In genomic region chr14:100341301-100342031, GRCh38 we compare ENCODE assay signal across 9 cellular contexts. TPM values are rescaled to one million over a fixed set of nuclear protein-coding genes. Genes with fewer than 3 reads are reported as not detected.
DNase-seq lines count a peak whose midpoint lies in the region; ATAC-seq and TF ChIP-seq lines count a peak whose summit lies in the region.
"Had no signal": no experiment of that assay in that cellular context is flagged by ENCODE, and none has a peak within 500 bp of the region (broad histone marks: within the 10 kb centered on the region; RNA-seq: fewer than 3 reads in every experiment).

No MANE protein-coding gene starts in this region.

- no peak for TF ChIP-seq CTCF in natural killer cell (IDR thresholded peaks at IDR 0.05)
- TF ChIP-seq CTCF in CD8-positive, alpha-beta T cell (IDR thresholded peaks at IDR 0.05) = no peak

- CTCF ChIA-PET in CD8-positive, alpha-beta T cell (lab: Charles Lee) = interaction anchor here (0.6 to 0.9 kb wide), 2 partner anchors 42 to 1314 kb away, joined by 3 read pairs; no protein-coding TSS in a partner anchor

- H3K4me1 Mint-ChIP-seq in natural killer cell = no peaks in the 10 kb centered on the region
- H3K4me1 Mint-ChIP-seq in CD8-positive, alpha-beta T cell (ENCODE audit: low read depth) = no peaks in the 10 kb centered on the region

- no peak overlapping the region for H3K4me3 Mint-ChIP-seq in natural killer cell
- H3K4me3 Mint-ChIP-seq in CD8-positive, alpha-beta T cell = no peak overlapping the region

- peaks cover 7% of the 10 kb centered on the region for H3K36me3 Mint-ChIP-seq in natural killer cell
- H3K36me3 Mint-ChIP-seq in CD8-positive, alpha-beta T cell = peaks cover 69% of the 10 kb centered on the region

- H3K36me3 ChIP-seq in esophagus (ENCODE audit: control insufficient read depth in 2 of 2, insufficient read depth in 2 of 2, low read length in 1 of 2) = peaks cover 0 to 18% of the 10 kb centered on the region in 2 donors
- H3K36me3 ChIP-seq in CD8-positive, alpha-beta T cell (ENCODE audit: insufficient read depth, low read length) = peaks cover 9% of the 10 kb centered on the region

- DNase-seq in GM03348 (ENCODE audit: low spot score) (peak; percentile 64), SK-MEL-5 (ENCODE audit: low read depth, low spot score) (peak; percentile 86), natural killer cell (no peak), NCI-H2029 treated with DMSO at 0.1 percent for 48 hours (lab: John Stamatoyannopoulos, UW) (no peak)
- DNase-seq in CD8-positive, alpha-beta T cell = no peak

- H3K27ac Mint-ChIP-seq in natural killer cell = peak overlapping the region in 1 of 2 donors; percentile 27
- H3K27ac Mint-ChIP-seq in CD8-positive, alpha-beta T cell = no peak overlapping the region

- H3K9me3 Mint-ChIP-seq in natural killer cell = no peaks in the 10 kb centered on the region
- no peaks in the 10 kb centered on the region for H3K9me3 Mint-ChIP-seq in CD8-positive, alpha-beta T cell

- H3K27me3 Mint-ChIP-seq in natural killer cell (ENCODE audit: low read depth in 2 of 2) = no peaks in the 10 kb centered on the region
- H3K27me3 Mint-ChIP-seq in CD8-positive, alpha-beta T cell (ENCODE audit: low read depth) = no peaks in the 10 kb centered on the region

- in situ Hi-C loops in SK-MEL-5 (cut with HindIII; ENCODE audit: low pct_unique_long_range_greater_than_20kb, low sequenced_read_pairs) = no loop called here

- ATAC-seq in HG02678 (IDR thresholded peaks at IDR 0.05; ENCODE audit: unreplicated experiment) = peak; percentile 46
- ATAC-seq in natural killer cell = peak; percentile 29 to 54 (median 36)
- no peak for ATAC-seq in HG03097 (IDR thresholded peaks at IDR 0.05; ENCODE audit: low FRiP score, unreplicated experiment)
- no peak for ATAC-seq in CD8-positive, alpha-beta T cell

- POLR2A ChIA-PET in CD8-positive, alpha-beta T cell (lab: Charles Lee) = no interaction called here

- intact Hi-C loops in natural killer cell (cut with micrococcal nuclease) = no loop called here
- intact Hi-C loops in CD8-positive, alpha-beta T cell (cut with DNase I, micrococcal nuclease) = no loop called here

- H3K4me1 ChIP-seq in esophagus (ENCODE audit: control insufficient read depth in 2 of 2, insufficient read depth in 2 of 2, low read length in 1 of 2) = peaks cover 0 to 2% of the 10 kb centered on the region in 2 donors
- H3K4me1 ChIP-seq in CD8-positive, alpha-beta T cell (ENCODE audit: insufficient read depth, low read length) = no peaks in the 10 kb centered on the region

- 46 to 58% methylated on average over 8 of the region's 8 CpGs for WGBS in esophagus, 2 donors

- peak overlapping the region; percentile 65 to 74 for H3K27ac ChIP-seq in esophagus (ENCODE audit: low read depth in 2 of 2, low read length in 1 of 2)
- no peak overlapping the region for H3K27ac ChIP-seq in CD8-positive, alpha-beta T cell (ENCODE audit: low read depth, low read length)
- H3K27ac ChIP-seq: SK-N-MC had no signal

- no peaks in the 10 kb centered on the region for H3K9me3 ChIP-seq in esophagus (ENCODE audit: control insufficient read depth in 2 of 2, insufficient read depth in 1 of 2, low read depth in 1 of 2, low read length in 1 of 2)
- H3K9me3 ChIP-seq in CD8-positive, alpha-beta T cell (ENCODE audit: low read length) = no peaks in the 10 kb centered on the region

- no peaks in the 10 kb centered on the region for H3K27me3 ChIP-seq in esophagus (ENCODE audit: control insufficient read depth in 1 of 2, insufficient read depth in 2 of 2, low read length in 2 of 2)
- H3K27me3 ChIP-seq in CD8-positive, alpha-beta T cell (ENCODE audit: insufficient read depth, low read length) = no peaks in the 10 kb centered on the region

- no peak overlapping the region for H3K4me3 ChIP-seq in esophagus (ENCODE audit: low read depth in 1 of 2, low read length in 2 of 2)
- no peak overlapping the region for H3K4me3 ChIP-seq in CD8-positive, alpha-beta T cell (ENCODE audit: low read depth, low read length)
- H3K4me3 ChIP-seq: SK-N-MC had no signal

RNA-seq across cellular contexts. Expression of gene SLC25A47, which starts 18.3 kb away (rescaled TPM):
- total RNA-seq in SK-MEL-5 (2014; rRNA removed; shearing (Covaris generic)) = 0.29 TPM in 1 of 2 replicates, not detected in the other
- polyA plus RNA-seq in SK-MEL-5 (2015; cell fraction: cytosol; rRNA removed) = not detected in 2 replicates
- polyA plus RNA-seq in SK-MEL-5 (2015; cell fraction: nucleus; rRNA removed) = not detected in 2 replicates
- polyA plus RNA-seq in esophagus = under 1 TPM; 0.01 to 0.04 TPM
- under 1 TPM in 1 of 3 donors, not detected in 2; 0.20 TPM for total RNA-seq in natural killer cell
- total RNA-seq in CD8-positive, alpha-beta T cell = not detected

RNA-seq across cellular contexts. Expression of gene WDR25, which starts 34.8 kb away (rescaled TPM):
- total RNA-seq in SK-MEL-5 (2014; rRNA removed; shearing (Covaris generic)) = 46.8 and 58.8 TPM in 2 replicates
- 36.1 and 47.5 TPM in 2 replicates for polyA plus RNA-seq in SK-MEL-5 (2015; cell fraction: cytosol; rRNA removed)
- 13.8 and 19.3 TPM in 2 replicates for polyA plus RNA-seq in SK-MEL-5 (2015; cell fraction: nucleus; rRNA removed)
- 1 to 10 TPM; 2.7 to 3.1 TPM for polyA plus RNA-seq in esophagus
- 1 to 10 TPM; 5.0 to 9.8 (median 9.7) TPM for total RNA-seq in natural killer cell
- 1 to 10 TPM; 2.9 to 3.4 TPM for total RNA-seq in CD8-positive, alpha-beta T cell

RNA-seq across cellular contexts. Expression of gene SLC25A29, which starts 35.2 kb away (rescaled TPM):
- 21.3 and 26.0 TPM in 2 replicates for total RNA-seq in SK-MEL-5 (2014; rRNA removed; shearing (Covaris generic))
- 26.8 and 28.0 TPM in 2 replicates for polyA plus RNA-seq in SK-MEL-5 (2015; cell fraction: cytosol; rRNA removed)
- polyA plus RNA-seq in SK-MEL-5 (2015; cell fraction: nucleus; rRNA removed) = 207 and 225 TPM in 2 replicates
- 10 to 100 TPM; 27.9 to 67.7 TPM for polyA plus RNA-seq in esophagus
- total RNA-seq in natural killer cell = 10 to 100 TPM in 2 of 3 donors, 1 to 10 TPM in 1; 8.6 to 80.7 (median 69.3) TPM
- 10 to 100 TPM; 19.4 to 22.8 TPM for total RNA-seq in CD8-positive, alpha-beta T cell

Comparison
In these comparisons a context has a peak if more than half of its experiments do, and no peak if none do; other contexts are left out.
1. DNase-seq: peak in GM03348 (single experiment) and SK-MEL-5 (single experiment); none in natural killer cell (single experiment), NCI-H2029 treated with DMSO at 0.1 percent for 48 hours (single experiment) and CD8-positive, alpha-beta T cell (0 of 7).
2. ATAC-seq: peak in HG02678 (single experiment) and natural killer cell (3 of 3); none in HG03097 (single experiment) and CD8-positive, alpha-beta T cell (single experiment).